In the genomic region with DNA sequence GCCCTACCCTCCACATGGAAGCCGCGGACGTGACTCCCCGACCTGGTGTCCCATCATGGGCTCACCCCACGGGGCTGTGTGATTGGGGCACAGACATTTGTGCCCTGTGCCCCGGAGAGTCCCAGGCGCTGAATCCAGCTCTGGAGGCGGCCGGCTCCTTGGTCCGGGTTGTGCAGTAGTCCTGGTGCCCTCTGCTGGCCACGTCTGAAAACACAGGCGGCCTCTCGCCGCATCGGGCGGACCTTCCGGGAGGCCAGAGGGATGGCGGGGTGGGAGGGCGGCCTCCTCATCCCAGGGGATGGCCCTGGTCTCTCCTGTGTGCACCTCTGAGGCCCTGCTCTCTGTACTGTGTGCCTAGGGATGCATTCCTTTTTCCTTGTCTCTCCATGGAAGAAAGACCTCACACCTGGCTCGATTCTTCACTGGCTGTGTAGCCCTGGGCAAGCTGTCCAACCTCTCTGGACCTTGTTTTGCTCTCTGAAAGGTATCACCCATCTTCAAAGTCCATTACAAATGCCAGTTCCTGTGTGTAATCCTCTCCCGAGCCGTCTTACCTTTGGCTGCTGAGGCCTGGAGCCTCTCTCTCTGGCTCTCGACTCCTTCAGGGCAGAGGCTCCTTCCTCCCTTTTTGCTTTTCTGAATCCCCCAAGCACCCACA, we compare ENCODE assay signal across 8 cellular contexts. TPM values are rescaled to one million over a fixed set of nuclear protein-coding genes. Genes with fewer than 3 reads are reported as not detected.
A peak's percentile ranks its signal among the peaks of the same experiment; 100 is the strongest.
DNase-seq lines count a peak whose midpoint lies in the region; ATAC-seq and TF ChIP-seq lines count a peak whose summit lies in the region.

No MANE protein-coding gene starts in this region.

- peaks cover 10% of the 10 kb centered on the region for H3K27me3 ChIP-seq in brain microvascular endothelial cell (replicated peaks)

- POLR2A ChIA-PET in GM10248 (lab: Yijun Ruan, JAX), result no interaction called here

- ATAC-seq in GM21723 (IDR thresholded peaks at IDR 0.05; ENCODE audit: unreplicated experiment), result peak; percentile 80

- H3K27ac ChIP-seq in brain microvascular endothelial cell, result no peak overlapping the region

- TF ChIP-seq CTCF in GM10248 (IDR thresholded peaks at IDR 0.05; ENCODE audit: control extremely low read depth, extremely low read depth, low read depth, missing control alignments) (peak; percentile 93), brain microvascular endothelial cell (IDR thresholded peaks at IDR 0.05; ENCODE audit: low read depth, low read length, missing control alignments) (peak; percentile 89)

- DNase-seq in GM10248 (ENCODE audit: extremely low spot score), result peak; percentile 87
- peak; percentile 78 for DNase-seq in HuH-7 (ENCODE audit: low spot score)
- peak; percentile 67 for DNase-seq in SK-N-DZ (ENCODE audit: low spot score)
- DNase-seq in brain microvascular endothelial cell, result peak; percentile 71
- peak; percentile 65 for DNase-seq in inferior parietal cortex (ENCODE audit: extremely low spot score)
- DNase-seq in stimulated activated CD4-positive, alpha-beta T cell treated with anti-CD3 and anti-CD28 coated beads, Interleukin-1b, Interleukin-23, amount 100 ng/mL, for 24 hours (ENCODE audit: low read depth in 4 of 4, low spot score in 1 of 4), result peak; percentile 1 to 36 (median 16)
- DNase-seq in stimulated activated naive CD4-positive, alpha-beta T cell treated with Interleukin-2 at 50 U/mL for 16 hours (lab: John Stamatoyannopoulos, UW), result no peak

- in situ Hi-C loops in brain microvascular endothelial cell (cut with HindIII; ENCODE audit: low pct_ligation_motif_present, low sequenced_read_pairs), result no loop called here

- H3K36me3 ChIP-seq in brain microvascular endothelial cell (replicated peaks), result no peaks in the 10 kb centered on the region

- H3K4me3 ChIP-seq in brain microvascular endothelial cell (ENCODE audit: low read depth, low read length), result no peak overlapping the region

- CTCF ChIA-PET in GM10248 (lab: Yijun Ruan, JAX), result interaction anchor here (0.8 to 3.7 kb wide), 7 partner anchors 9 to 596 kb away, joined by 3 to 22 read pairs (median 5); no protein-coding TSS in a partner anchor

RNA-seq across cellular contexts. Expression of gene CELF4, which starts 27.6 kb away (rescaled TPM):
- 5.3 and 5.7 TPM in 2 replicates for polyA plus RNA-seq in SK-N-DZ (2014; cell fraction: cytosol; rRNA removed)
- 10.5 and 13.6 TPM in 2 replicates for polyA plus RNA-seq in SK-N-DZ (2014; cell fraction: nucleus; rRNA removed)
